In the genomic region with DNA sequence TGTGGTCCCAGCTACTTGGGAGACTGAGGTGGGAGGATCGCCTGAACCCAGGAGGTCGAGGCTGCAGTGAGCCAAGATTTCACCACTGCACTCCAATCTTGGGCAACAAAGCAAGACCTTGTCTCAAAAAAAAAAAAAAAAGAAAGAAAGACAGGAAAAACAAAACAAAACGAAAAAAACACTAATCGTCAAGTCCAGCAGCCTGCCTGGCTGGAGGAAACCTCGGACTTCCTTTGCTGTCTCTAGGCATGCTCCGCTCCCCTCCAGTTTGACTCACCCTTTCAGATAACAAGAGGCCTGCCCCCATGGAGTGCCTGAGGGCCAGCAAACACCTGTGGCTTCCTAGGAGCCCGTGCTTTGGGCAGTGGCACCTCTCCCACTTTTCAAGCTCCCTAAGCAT, we compare ENCODE assay signal across 1 cellular context.
A peak's percentile ranks its signal among the peaks of the same experiment; 100 is the strongest.
TF ChIP-seq lines count a peak whose summit lies in the region.

No MANE protein-coding gene starts in this region.

TF ChIP-seq in K562, 482 proteins besides CTCF, POLR2A, EP300 and RAD21 (continues in another document):
- no peak for TF ChIP-seq MAFK (IDR thresholded peaks at IDR 0.05; ENCODE audit: low read length)
- TF ChIP-seq, protein P1, sequence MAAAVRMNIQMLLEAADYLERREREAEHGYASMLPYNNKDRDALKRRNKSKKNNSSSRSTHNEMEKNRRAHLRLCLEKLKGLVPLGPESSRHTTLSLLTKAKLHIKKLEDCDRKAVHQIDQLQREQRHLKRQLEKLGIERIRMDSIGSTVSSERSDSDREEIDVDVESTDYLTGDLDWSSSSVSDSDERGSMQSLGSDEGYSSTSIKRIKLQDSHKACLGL (CRISPR knock-in tag; IDR thresholded peaks at IDR 0.05; ENCODE audit: borderline replicate concordance, poor library complexity, severe bottlenecking), result no peak
- no peak for TF ChIP-seq RAD51 (IDR thresholded peaks at IDR 0.05; ENCODE audit: borderline replicate concordance, low read depth)
- TF ChIP-seq SPI1 (IDR thresholded peaks at IDR 0.05; ENCODE audit: borderline replicate concordance, low read depth, low read length), result peak; percentile 49; the same call in 1 of the 2 replicates
- TF ChIP-seq CSDE1 (IDR thresholded peaks at IDR 0.05), result no peak
- peak; percentile 61 for TF ChIP-seq CEBPG (CRISPR knock-in tag; IDR thresholded peaks at IDR 0.05)
- TF ChIP-seq CEBPG (tag; conservative IDR thresholded peaks at IDR 0.05 in 1 of 2, IDR thresholded peaks at IDR 0.05 in 1 of 2), result peak; percentile 33 to 51; a peak in 3 of 4 replicates
- TF ChIP-seq, protein P2, sequence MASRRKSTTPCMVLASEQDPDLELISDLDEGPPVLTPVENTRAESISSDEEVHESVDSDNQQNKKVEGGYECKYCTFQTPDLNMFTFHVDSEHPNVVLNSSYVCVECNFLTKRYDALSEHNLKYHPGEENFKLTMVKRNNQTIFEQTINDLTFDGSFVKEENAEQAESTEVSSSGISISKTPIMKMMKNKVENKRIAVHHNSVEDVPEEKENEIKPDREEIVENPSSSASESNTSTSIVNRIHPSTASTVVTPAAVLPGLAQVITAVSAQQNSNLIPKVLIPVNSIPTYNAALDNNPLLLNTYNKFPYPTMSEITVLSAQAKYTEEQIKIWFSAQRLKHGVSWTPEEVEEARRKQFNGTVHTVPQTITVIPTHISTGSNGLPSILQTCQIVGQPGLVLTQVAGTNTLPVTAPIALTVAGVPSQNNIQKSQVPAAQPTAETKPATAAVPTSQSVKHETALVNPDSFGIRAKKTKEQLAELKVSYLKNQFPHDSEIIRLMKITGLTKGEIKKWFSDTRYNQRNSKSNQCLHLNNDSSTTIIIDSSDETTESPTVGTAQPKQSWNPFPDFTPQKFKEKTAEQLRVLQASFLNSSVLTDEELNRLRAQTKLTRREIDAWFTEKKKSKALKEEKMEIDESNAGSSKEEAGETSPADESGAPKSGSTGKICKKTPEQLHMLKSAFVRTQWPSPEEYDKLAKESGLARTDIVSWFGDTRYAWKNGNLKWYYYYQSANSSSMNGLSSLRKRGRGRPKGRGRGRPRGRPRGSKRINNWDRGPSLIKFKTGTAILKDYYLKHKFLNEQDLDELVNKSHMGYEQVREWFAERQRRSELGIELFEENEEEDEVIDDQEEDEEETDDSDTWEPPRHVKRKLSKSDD (conservative IDR thresholded peaks at IDR 0.05; ENCODE audit: low read length), result no peak
- peak; percentile 95 for TF ChIP-seq ZNF766 (CRISPR knock-in tag; conservative IDR thresholded peaks at IDR 0.05)
- TF ChIP-seq JUND (IDR thresholded peaks at IDR 0.05; ENCODE audit: borderline replicate concordance, low read depth, low read length), result peak; percentile 77
- TF ChIP-seq JUND (tag; IDR thresholded peaks at IDR 0.05; ENCODE audit: borderline replicate concordance, low read depth, low read length), result peak; percentile 53; the same call in 1 of the 3 replicates
- TF ChIP-seq ZFP36 (IDR thresholded peaks at IDR 0.05; ENCODE audit: low read depth, low read length, partially characterized antibody), result peak; percentile 45
- TF ChIP-seq HDAC2 (IDR thresholded peaks at IDR 0.05), result peak; percentile 65; the same call in 1 of the 2 replicates
- TF ChIP-seq MYC (IDR thresholded peaks at IDR 0.05; ENCODE audit: low read depth, low read length), result peak; percentile 21; the same call in 1 of the 2 replicates
- TF ChIP-seq MYC (CRISPR knock-in tag; IDR thresholded peaks at IDR 0.05; ENCODE audit: borderline replicate concordance, low read depth), result no peak
- TF ChIP-seq BCOR (IDR thresholded peaks at IDR 0.05), result 0 out of 2 replicates have a peak, but pooled peaks have one; percentile 20
- TF ChIP-seq ARID1B (IDR thresholded peaks at IDR 0.05), result peak; percentile 55; the same call in 1 of the 2 replicates
- TF ChIP-seq CXXC5 (CRISPR knock-in tag; IDR thresholded peaks at IDR 0.05), result 0 out of 2 replicates have a peak, but pooled peaks have one; percentile 14
- TF ChIP-seq, protein P3, sequence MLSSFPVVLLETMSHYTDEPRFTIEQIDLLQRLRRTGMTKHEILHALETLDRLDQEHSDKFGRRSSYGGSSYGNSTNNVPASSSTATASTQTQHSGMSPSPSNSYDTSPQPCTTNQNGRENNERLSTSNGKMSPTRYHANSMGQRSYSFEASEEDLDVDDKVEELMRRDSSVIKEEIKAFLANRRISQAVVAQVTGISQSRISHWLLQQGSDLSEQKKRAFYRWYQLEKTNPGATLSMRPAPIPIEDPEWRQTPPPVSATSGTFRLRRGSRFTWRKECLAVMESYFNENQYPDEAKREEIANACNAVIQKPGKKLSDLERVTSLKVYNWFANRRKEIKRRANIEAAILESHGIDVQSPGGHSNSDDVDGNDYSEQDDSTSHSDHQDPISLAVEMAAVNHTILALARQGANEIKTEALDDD (IDR thresholded peaks at IDR 0.05), result 0 out of 2 replicates have a peak, but pooled peaks have one; percentile 20
- TF ChIP-seq CBFA2T3 (IDR thresholded peaks at IDR 0.05), result peak; percentile 53
- TF ChIP-seq RCOR1 (IDR thresholded peaks at IDR 0.05; ENCODE audit: borderline replicate concordance in 1 of 2, low read depth in 2 of 2, low read length in 2 of 2), result peak in 1 of 2 experiments; percentile 50; a peak in 1 of 4 replicates
- TF ChIP-seq, protein P4, sequence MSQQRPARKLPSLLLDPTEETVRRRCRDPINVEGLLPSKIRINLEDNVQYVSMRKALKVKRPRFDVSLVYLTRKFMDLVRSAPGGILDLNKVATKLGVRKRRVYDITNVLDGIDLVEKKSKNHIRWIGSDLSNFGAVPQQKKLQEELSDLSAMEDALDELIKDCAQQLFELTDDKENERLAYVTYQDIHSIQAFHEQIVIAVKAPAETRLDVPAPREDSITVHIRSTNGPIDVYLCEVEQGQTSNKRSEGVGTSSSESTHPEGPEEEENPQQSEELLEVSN (IDR thresholded peaks at IDR 0.05; ENCODE audit: borderline replicate concordance in 1 of 2, extremely low read depth in 1 of 2, insufficient read depth in 1 of 2, insufficient read length in 1 of 2, low read depth in 1 of 2, low read length in 1 of 2, poor library complexity in 1 of 2, severe bottlenecking in 1 of 2), result peak in 1 of 2 experiments; percentile 49
- peak; percentile 56 for TF ChIP-seq SMARCA4 (IDR thresholded peaks at IDR 0.05)
- peak; percentile 84 to 87 for TF ChIP-seq NRF1 (conservative IDR thresholded peaks at IDR 0.05 in 1 of 2, IDR thresholded peaks at IDR 0.05 in 1 of 2)
- 0 out of 2 replicates have a peak, but pooled peaks have one; percentile 31 for TF ChIP-seq FOXK1 (CRISPR knock-in tag; IDR thresholded peaks at IDR 0.05; ENCODE audit: borderline replicate concordance)
- no peak for TF ChIP-seq CREB1 (IDR thresholded peaks at IDR 0.05)
- no peak for TF ChIP-seq CREB1 (CRISPR knock-in tag; IDR thresholded peaks at IDR 0.05)
- peak; percentile 72 for TF ChIP-seq DPF2 (IDR thresholded peaks at IDR 0.05)
- TF ChIP-seq HDAC1 (IDR thresholded peaks at IDR 0.05), result peak in 1 of 2 experiments; percentile 77; a peak in 3 of 4 replicates
- no peak for TF ChIP-seq ZNF584 (CRISPR knock-in tag; IDR thresholded peaks at IDR 0.05; ENCODE audit: low read depth)
- TF ChIP-seq, protein P5, sequence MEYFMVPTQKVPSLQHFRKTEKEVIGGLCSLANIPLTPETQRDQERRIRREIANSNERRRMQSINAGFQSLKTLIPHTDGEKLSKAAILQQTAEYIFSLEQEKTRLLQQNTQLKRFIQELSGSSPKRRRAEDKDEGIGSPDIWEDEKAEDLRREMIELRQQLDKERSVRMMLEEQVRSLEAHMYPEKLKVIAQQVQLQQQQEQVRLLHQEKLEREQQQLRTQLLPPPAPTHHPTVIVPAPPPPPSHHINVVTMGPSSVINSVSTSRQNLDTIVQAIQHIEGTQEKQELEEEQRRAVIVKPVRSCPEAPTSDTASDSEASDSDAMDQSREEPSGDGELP (CRISPR knock-in tag; IDR thresholded peaks at IDR 0.05; ENCODE audit: borderline replicate concordance), result peak; percentile 40; the same call in 1 of the 2 replicates
- 0 out of 2 replicates have a peak, but pooled peaks have one; percentile 45 for TF ChIP-seq SMAD4 (CRISPR knock-in tag; conservative IDR thresholded peaks at IDR 0.05)
- TF ChIP-seq JUN (IDR thresholded peaks at IDR 0.05; ENCODE audit: borderline replicate concordance, low read depth, low read length), result peak; percentile 43; the same call in 1 of the 2 replicates
- no peak for TF ChIP-seq JUN (CRISPR knock-in tag; IDR thresholded peaks at IDR 0.05; ENCODE audit: borderline replicate concordance)
- no peak for TF ChIP-seq KDM2B (CRISPR knock-in tag; IDR thresholded peaks at IDR 0.05)
- peak; percentile 52 for TF ChIP-seq CEBPB (tag; IDR thresholded peaks at IDR 0.05)
- 0 out of 2 replicates have a peak, but pooled peaks have one; percentile 13 for TF ChIP-seq CTBP1 (IDR thresholded peaks at IDR 0.05; ENCODE audit: borderline replicate concordance)
- 0 out of 2 replicates have a peak, but pooled peaks have one; percentile 38 for TF ChIP-seq HLTF (IDR thresholded peaks at IDR 0.05)
- TF ChIP-seq NBN (IDR thresholded peaks at IDR 0.05; ENCODE audit: low read depth), result peak; percentile 48; the same call in 1 of the 2 replicates
- TF ChIP-seq ZNF217 (CRISPR knock-in tag; IDR thresholded peaks at IDR 0.05), result no peak
- TF ChIP-seq ZNF384 (IDR thresholded peaks at IDR 0.05; ENCODE audit: low read depth, low read length), result peak; percentile 93
- no peak for TF ChIP-seq POLR2G (IDR thresholded peaks at IDR 0.05; ENCODE audit: low read depth, low read length)
- peak; percentile 75 for TF ChIP-seq SMARCE1 (IDR thresholded peaks at IDR 0.05)
- 0 out of 2 replicates have a peak, but pooled peaks have one; percentile 14 for TF ChIP-seq ZFX (CRISPR knock-in tag; IDR thresholded peaks at IDR 0.05)
- TF ChIP-seq, protein P6, sequence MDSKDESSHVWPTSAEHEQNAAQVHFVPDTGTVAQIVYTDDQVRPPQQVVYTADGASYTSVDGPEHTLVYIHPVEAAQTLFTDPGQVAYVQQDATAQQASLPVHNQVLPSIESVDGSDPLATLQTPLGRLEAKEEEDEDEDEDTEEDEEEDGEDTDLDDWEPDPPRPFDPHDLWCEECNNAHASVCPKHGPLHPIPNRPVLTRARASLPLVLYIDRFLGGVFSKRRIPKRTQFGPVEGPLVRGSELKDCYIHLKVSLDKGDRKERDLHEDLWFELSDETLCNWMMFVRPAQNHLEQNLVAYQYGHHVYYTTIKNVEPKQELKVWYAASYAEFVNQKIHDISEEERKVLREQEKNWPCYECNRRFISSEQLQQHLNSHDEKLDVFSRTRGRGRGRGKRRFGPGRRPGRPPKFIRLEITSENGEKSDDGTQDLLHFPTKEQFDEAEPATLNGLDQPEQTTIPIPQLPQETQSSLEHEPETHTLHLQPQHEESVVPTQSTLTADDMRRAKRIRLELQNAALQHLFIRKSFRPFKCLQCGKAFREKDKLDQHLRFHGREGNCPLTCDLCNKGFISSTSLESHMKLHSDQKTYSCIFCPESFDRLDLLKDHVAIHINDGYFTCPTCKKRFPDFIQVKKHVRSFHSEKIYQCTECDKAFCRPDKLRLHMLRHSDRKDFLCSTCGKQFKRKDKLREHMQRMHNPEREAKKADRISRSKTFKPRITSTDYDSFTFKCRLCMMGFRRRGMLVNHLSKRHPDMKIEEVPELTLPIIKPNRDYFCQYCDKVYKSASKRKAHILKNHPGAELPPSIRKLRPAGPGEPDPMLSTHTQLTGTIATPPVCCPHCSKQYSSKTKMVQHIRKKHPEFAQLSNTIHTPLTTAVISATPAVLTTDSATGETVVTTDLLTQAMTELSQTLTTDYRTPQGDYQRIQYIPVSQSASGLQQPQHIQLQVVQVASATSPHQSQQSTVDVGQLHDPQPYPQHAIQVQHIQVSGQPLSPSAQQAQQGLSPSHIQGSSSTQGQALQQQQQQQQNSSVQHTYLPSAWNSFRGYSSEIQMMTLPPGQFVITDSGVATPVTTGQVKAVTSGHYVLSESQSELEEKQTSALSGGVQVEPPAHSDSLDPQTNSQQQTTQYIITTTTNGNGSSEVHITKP (IDR thresholded peaks at IDR 0.05; ENCODE audit: partially characterized antibody), result peak; percentile 61
- peak; percentile 76 for TF ChIP-seq FOSL1 (tag; conservative IDR thresholded peaks at IDR 0.05)
- TF ChIP-seq, protein P7, sequence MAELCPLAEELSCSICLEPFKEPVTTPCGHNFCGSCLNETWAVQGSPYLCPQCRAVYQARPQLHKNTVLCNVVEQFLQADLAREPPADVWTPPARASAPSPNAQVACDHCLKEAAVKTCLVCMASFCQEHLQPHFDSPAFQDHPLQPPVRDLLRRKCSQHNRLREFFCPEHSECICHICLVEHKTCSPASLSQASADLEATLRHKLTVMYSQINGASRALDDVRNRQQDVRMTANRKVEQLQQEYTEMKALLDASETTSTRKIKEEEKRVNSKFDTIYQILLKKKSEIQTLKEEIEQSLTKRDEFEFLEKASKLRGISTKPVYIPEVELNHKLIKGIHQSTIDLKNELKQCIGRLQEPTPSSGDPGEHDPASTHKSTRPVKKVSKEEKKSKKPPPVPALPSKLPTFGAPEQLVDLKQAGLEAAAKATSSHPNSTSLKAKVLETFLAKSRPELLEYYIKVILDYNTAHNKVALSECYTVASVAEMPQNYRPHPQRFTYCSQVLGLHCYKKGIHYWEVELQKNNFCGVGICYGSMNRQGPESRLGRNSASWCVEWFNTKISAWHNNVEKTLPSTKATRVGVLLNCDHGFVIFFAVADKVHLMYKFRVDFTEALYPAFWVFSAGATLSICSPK (IDR thresholded peaks at IDR 0.05; ENCODE audit: borderline replicate concordance), result 0 out of 2 replicates have a peak, but pooled peaks have one; percentile 47
- TF ChIP-seq, protein P8, sequence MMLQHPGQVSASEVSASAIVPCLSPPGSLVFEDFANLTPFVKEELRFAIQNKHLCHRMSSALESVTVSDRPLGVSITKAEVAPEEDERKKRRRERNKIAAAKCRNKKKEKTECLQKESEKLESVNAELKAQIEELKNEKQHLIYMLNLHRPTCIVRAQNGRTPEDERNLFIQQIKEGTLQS (IDR thresholded peaks at IDR 0.05), result peak; percentile 21; the same call in 1 of the 2 replicates
- TF ChIP-seq, protein P8 (CRISPR knock-in tag; conservative IDR thresholded peaks at IDR 0.05), result no peak
- TF ChIP-seq, protein P9, sequence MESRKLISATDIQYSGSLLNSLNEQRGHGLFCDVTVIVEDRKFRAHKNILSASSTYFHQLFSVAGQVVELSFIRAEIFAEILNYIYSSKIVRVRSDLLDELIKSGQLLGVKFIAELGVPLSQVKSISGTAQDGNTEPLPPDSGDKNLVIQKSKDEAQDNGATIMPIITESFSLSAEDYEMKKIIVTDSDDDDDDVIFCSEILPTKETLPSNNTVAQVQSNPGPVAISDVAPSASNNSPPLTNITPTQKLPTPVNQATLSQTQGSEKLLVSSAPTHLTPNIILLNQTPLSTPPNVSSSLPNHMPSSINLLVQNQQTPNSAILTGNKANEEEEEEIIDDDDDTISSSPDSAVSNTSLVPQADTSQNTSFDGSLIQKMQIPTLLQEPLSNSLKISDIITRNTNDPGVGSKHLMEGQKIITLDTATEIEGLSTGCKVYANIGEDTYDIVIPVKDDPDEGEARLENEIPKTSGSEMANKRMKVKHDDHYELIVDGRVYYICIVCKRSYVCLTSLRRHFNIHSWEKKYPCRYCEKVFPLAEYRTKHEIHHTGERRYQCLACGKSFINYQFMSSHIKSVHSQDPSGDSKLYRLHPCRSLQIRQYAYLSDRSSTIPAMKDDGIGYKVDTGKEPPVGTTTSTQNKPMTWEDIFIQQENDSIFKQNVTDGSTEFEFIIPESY (CRISPR knock-in tag; IDR thresholded peaks at IDR 0.05), result 0 out of 2 replicates have a peak, but pooled peaks have one; percentile 35
